ENCODE assay signal across 11 cellular contexts in the genomic region with DNA sequence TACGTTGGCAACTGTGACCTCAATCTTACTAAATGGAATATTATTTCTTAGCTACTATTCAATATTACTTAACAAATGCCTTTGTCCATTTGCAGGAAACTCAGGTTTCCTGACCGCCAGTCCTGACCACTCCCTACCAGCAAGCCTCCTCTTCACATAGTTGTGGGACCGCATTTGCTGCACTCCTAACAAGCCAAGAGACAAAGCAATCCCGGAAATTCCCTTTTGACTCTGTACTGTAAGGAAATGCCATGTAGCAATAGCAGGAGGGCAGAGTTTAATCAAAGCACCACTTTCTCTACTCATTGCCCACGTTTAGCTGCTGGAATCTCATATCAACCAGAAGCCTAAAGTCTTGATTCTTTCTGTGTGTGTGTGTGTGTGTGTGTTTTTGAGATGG. TPM values are rescaled to one million over a fixed set of nuclear protein-coding genes. Genes with fewer than 3 reads are reported as not detected.
DNase-seq lines count a peak whose midpoint lies in the region; ATAC-seq, FAIRE-seq and TF ChIP-seq lines count a peak whose summit lies in the region.
"Had no signal": no experiment of that assay in that cellular context is flagged by ENCODE, and none has a peak within 500 bp of the region (broad histone marks: within the 10 kb centered on the region; RNA-seq: fewer than 3 reads in every experiment).

No MANE protein-coding gene starts in this region.

- peak overlapping the region; percentile 81 for H2AFZ ChIP-seq in keratinocyte (ENCODE audit: control insufficient read depth, low read length)

- no peaks in the 10 kb centered on the region for H3K9me3 ChIP-seq in keratinocyte (ENCODE audit: control insufficient read depth, low read depth, low read length)
- no peaks in the 10 kb centered on the region for H3K9me3 ChIP-seq in thoracic aorta

- H3K9me1 ChIP-seq in keratinocyte (ENCODE audit: control insufficient read depth, extremely low read depth, insufficient read depth, low read length) = no peaks in the 10 kb centered on the region

- H3K4me3 ChIP-seq in brain microvascular endothelial cell (ENCODE audit: low read depth, low read length) = no peak overlapping the region
- H3K4me3 ChIP-seq in keratinocyte (ENCODE audit: control insufficient read depth in 2 of 3, extremely low read depth in 1 of 3, insufficient read depth in 2 of 3, low read depth in 1 of 3, low read length in 3 of 3) = no peak overlapping the region
- H3K4me3 ChIP-seq in thoracic aorta = no peak overlapping the region

- peak; percentile 61 for DNase-seq in HS-5 (ENCODE audit: low read depth)
- peak; percentile 80 for DNase-seq in brain microvascular endothelial cell
- DNase-seq in keratinocyte (ENCODE audit: low read depth, low spot score) = peak; percentile 57
- DNase-seq in thoracic aorta (ENCODE audit: low spot score) = no peak
- DNase-seq in D341Med (ENCODE audit: low spot score) = no peak
- DNase-seq in NCI-H1105 treated with DMSO at 0.1 percent for 48 hours (lab: John Stamatoyannopoulos, UW) = no peak
- no peak for DNase-seq in G401 (ENCODE audit: low spot score)
- DNase-seq: KG1; naive thymus-derived CD4-positive, alpha-beta T cell; SHP77 had no signal

- peak; percentile 70 for FAIRE-seq in keratinocyte (lab: Jason Lieb, UNC)

- H3K27ac ChIP-seq in brain microvascular endothelial cell = no peak overlapping the region
- peak overlapping the region; percentile 63 for H3K27ac ChIP-seq in keratinocyte (ENCODE audit: control insufficient read depth, insufficient read depth, low read length)
- peak overlapping the region; percentile 27 to 94 for H3K27ac ChIP-seq in thoracic aorta

- H3K4me1 ChIP-seq in keratinocyte (ENCODE audit: control insufficient read depth, extremely low read depth, insufficient read depth, low read length) = peaks cover 11% of the 10 kb centered on the region
- peaks cover 39 to 52% of the 10 kb centered on the region in 2 donors for H3K4me1 ChIP-seq in thoracic aorta (ENCODE audit: control insufficient read depth in 1 of 2, low read depth in 2 of 2)

- no peak overlapping the region for H3K9ac ChIP-seq in keratinocyte (ENCODE audit: control insufficient read depth, extremely low read depth, insufficient read depth, low read length)

- no peaks in the 10 kb centered on the region for H4K20me1 ChIP-seq in keratinocyte (ENCODE audit: control insufficient read depth, extremely low read depth, insufficient read depth, low read length)

- H3K36me3 ChIP-seq in brain microvascular endothelial cell (replicated peaks) = no peaks in the 10 kb centered on the region
- H3K36me3 ChIP-seq in keratinocyte (ENCODE audit: control insufficient read depth in 2 of 2, extremely low read depth in 1 of 2, insufficient read depth in 2 of 2, low read length in 2 of 2) = no peaks in the 10 kb centered on the region
- H3K36me3 ChIP-seq in thoracic aorta = no peaks in the 10 kb centered on the region

- no peaks in the 10 kb centered on the region for H3K79me2 ChIP-seq in keratinocyte (ENCODE audit: control insufficient read depth, insufficient read depth, low read length)

- H3K4me2 ChIP-seq in keratinocyte (ENCODE audit: control insufficient read depth, extremely low read depth, insufficient read depth, low read depth, low read length) = peak overlapping the region; percentile 54

- ATAC-seq in thoracic aorta (ENCODE audit: insufficient number of reproducible peaks, low FRiP score, low read depth) (no peak), GM18517 (IDR thresholded peaks at IDR 0.05; ENCODE audit: unreplicated experiment) (no peak)
- ATAC-seq: naive thymus-derived CD4-positive, alpha-beta T cell had no signal

- dilution Hi-C loops in keratinocyte (cut with MboI; ENCODE audit: extremely low pct_ligation_motif_present, low sequenced_read_pairs) = no loop called here

- no peaks in the 10 kb centered on the region for H3K27me3 ChIP-seq in brain microvascular endothelial cell (replicated peaks)
- no peaks in the 10 kb centered on the region for H3K27me3 ChIP-seq in keratinocyte (ENCODE audit: control insufficient read depth, extremely low read depth, insufficient read depth, low read length)
- no peaks in the 10 kb centered on the region for H3K27me3 ChIP-seq in thoracic aorta (replicated peaks; ENCODE audit: insufficient read depth)

- in situ Hi-C loops in brain microvascular endothelial cell (cut with HindIII; ENCODE audit: low pct_ligation_motif_present, low sequenced_read_pairs) = no loop called here
- in situ Hi-C loops in G401 (cut with HindIII; ENCODE audit: low sequenced_read_pairs) = no loop called here

- TF ChIP-seq CTCF in brain microvascular endothelial cell (IDR thresholded peaks at IDR 0.05; ENCODE audit: low read depth, low read length, missing control alignments) (no peak), keratinocyte (optimal IDR thresholded peaks at IDR 0.05 in 1 of 3, IDR thresholded peaks at IDR 0.05 in 1 of 3, conservative IDR thresholded peaks at IDR 0.05 in 1 of 3; ENCODE audit: extremely low read depth in 1 of 3, insufficient read depth in 2 of 3, low read length in 3 of 3) (no peak), thoracic aorta (IDR thresholded peaks at IDR 0.05) (no peak)

RNA-seq across cellular contexts. Expression of a gene that starts 28.1 kb away (rescaled TPM):
- 47.5 to 53.6 TPM (median 50.5 TPM) in 3 replicates for polyA plus RNA-seq in keratinocyte
- 30.2 TPM for polyA plus RNA-seq in keratinocyte (2011; ENCODE audit: low read depth)
- polyA plus RNA-seq in keratinocyte (2011; cell fraction: cytosol; rRNA removed) = 52.9 and 66.8 TPM in 2 replicates
- 86.1 and 94.6 TPM in 2 replicates for polyA plus RNA-seq in keratinocyte (2011; cell fraction: nucleus; rRNA removed)
- 50.4 and 54.0 TPM in 2 replicates for polyA plus RNA-seq in keratinocyte (2012; ENCODE audit: low replicate concordance)
- polyA minus RNA-seq in keratinocyte = 56.5 to 87.7 TPM (median 72.0 TPM) in 3 replicates
- 34.0 TPM for polyA minus RNA-seq in keratinocyte (2011; cell fraction: cytosol; rRNA and poly(A)+ RNA removed)
- 44.4 and 74.8 TPM in 2 replicates for polyA minus RNA-seq in keratinocyte (2011; cell fraction: nucleus; rRNA and poly(A)+ RNA removed)
- 10 to 100 TPM; 44.0 to 53.5 TPM for total RNA-seq in thoracic aorta
- total RNA-seq in G401 (2014; rRNA removed; shearing (Covaris generic)) = 89.5 and 98.8 TPM in 2 replicates

RNA-seq across cellular contexts. Expression of a gene that starts 28.3 kb away (rescaled TPM):
- polyA plus RNA-seq in keratinocyte = not detected in 3 replicates
- polyA plus RNA-seq in keratinocyte (2011; ENCODE audit: low read depth) = not detected
- not detected in 2 replicates for polyA plus RNA-seq in keratinocyte (2011; cell fraction: cytosol; rRNA removed)
- polyA plus RNA-seq in keratinocyte (2011; cell fraction: nucleus; rRNA removed) = not detected in 2 replicates
- polyA plus RNA-seq in keratinocyte (2012; ENCODE audit: low replicate concordance) = not detected in 2 replicates
- not detected in 3 replicates for polyA minus RNA-seq in keratinocyte
- not detected for polyA minus RNA-seq in keratinocyte (2011; cell fraction: cytosol; rRNA and poly(A)+ RNA removed)
- polyA minus RNA-seq in keratinocyte (2011; cell fraction: nucleus; rRNA and poly(A)+ RNA removed) = not detected in 2 replicates
- total RNA-seq in thoracic aorta = not detected
- total RNA-seq in G401 (2014; rRNA removed; shearing (Covaris generic)) = not detected in 2 replicates
- total RNA-seq: naive thymus-derived CD4-positive, alpha-beta T cell had no signal
- polyA plus RNA-seq: naive thymus-derived CD4-positive, alpha-beta T cell had no signal

Comparison
In these comparisons a context has a peak if more than half of its experiments do, and no peak if none do; other contexts are left out.
1. DNase-seq: peak in HS-5 (single experiment), brain microvascular endothelial cell (single experiment) and keratinocyte (single experiment); none in thoracic aorta (single experiment), D341Med (single experiment), NCI-H1105 treated with DMSO at 0.1 percent for 48 hours (single experiment) and G401 (single experiment).